In the genomic region with DNA sequence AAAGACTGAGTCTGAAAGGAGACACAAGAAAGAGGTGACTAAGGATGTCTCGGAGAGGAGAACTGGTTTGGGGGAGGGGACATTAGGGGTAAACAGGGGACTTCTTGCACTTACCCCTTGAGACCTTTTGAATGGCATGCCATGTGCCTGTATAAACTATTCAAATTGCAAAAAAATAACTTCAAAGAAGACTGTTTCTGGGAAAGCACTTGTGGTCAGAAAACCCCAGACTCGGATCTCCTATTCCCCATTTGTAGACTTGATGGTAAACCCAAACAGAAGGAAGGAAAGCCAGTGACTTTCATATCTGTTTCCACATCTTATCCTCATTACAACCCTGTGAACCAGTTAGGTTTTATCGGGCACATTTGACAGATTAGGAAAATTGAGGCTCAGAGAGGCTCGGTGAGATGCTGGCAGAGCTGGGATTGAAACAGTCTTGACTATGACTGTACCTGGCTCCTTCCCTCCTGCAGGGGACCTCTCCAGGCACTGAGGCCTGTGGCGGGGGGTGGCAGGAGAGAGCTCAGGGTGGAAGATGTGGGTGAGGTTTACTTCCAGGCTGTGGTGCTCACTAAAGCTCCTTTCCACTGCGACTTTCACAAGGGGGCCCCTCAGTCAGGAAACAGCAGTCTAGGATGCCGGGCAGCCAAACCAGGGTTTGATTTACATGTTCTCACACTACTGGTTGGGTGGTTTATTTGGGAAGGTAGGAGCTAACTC, we compare ENCODE assay signal across 15 cellular contexts. TPM values are rescaled to one million over a fixed set of nuclear protein-coding genes. Genes with fewer than 3 reads are reported as not detected.
DNase-seq lines count a peak whose midpoint lies in the region; ATAC-seq and TF ChIP-seq lines count a peak whose summit lies in the region.
"Had no signal": no experiment of that assay in that cellular context is flagged by ENCODE, and none has a peak within 500 bp of the region (broad histone marks: within the 10 kb centered on the region; RNA-seq: fewer than 3 reads in every experiment).

No MANE protein-coding gene starts in this region.

- intact Hi-C loops in upper lobe of right lung (cut with DNase I) = no loop called here

- DNase-seq in activated naive CD8-positive, alpha-beta T cell treated with anti-CD3 and anti-CD28 coated beads, Interleukin-2, amount 10 ng/mL, durations not matched to agents 7 days and 5 days = no peak
- no peak for DNase-seq in activated naive CD8-positive, alpha-beta T cell treated with anti-CD3 and anti-CD28 coated beads for 36 hours
- DNase-seq in Karpas-422 (peak; percentile 68), caudate nucleus (lab: John Stamatoyannopoulos, UW) (no peak), upper lobe of right lung (no peak)
- DNase-seq in activated CD8-positive, alpha-beta T cell treated with anti-CD3 and anti-CD28 coated beads, Interleukin-2, amount 10 ng/mL, durations not matched to agents 7 days and 5 days = no peak
- DNase-seq: activated gamma-delta T cell treated with Interleukin-2 at 50 U/mL for 16 hours, DMS79, MG63, PC-9, psoas muscle, trophoblast cell had no signal

- peak overlapping the region; percentile 59 for H3K9ac ChIP-seq in Karpas-422 (ENCODE audit: low read length)

- no peak overlapping the region for H2AFZ ChIP-seq in Karpas-422 (ENCODE audit: low read length)
- H2AFZ ChIP-seq: PC-9 had no signal

- H3K4me1 ChIP-seq in Karpas-422 (ENCODE audit: low read length) (peaks cover 80% of the 10 kb centered on the region), upper lobe of right lung (peaks cover 15% of the 10 kb centered on the region)
- H3K4me1 ChIP-seq: breast epithelium, psoas muscle had no signal

- H3K27me3 ChIP-seq in Karpas-422 (ENCODE audit: low read length) (no peaks in the 10 kb centered on the region), upper lobe of right lung (no peaks in the 10 kb centered on the region)
- H3K27me3 ChIP-seq: breast epithelium, MG63 had no signal

- H3K4me3 Mint-ChIP-seq in activated naive CD8-positive, alpha-beta T cell treated with anti-CD3 and anti-CD28 coated beads, Interleukin-2, amount 10 ng/mL, durations not matched to agents 7 days and 5 days = peak overlapping the region; percentile 54
- no peak overlapping the region for H3K4me3 Mint-ChIP-seq in activated naive CD8-positive, alpha-beta T cell treated with anti-CD3 and anti-CD28 coated beads for 36 hours
- no peak overlapping the region for H3K4me3 Mint-ChIP-seq in activated CD8-positive, alpha-beta T cell treated with anti-CD3 and anti-CD28 coated beads, Interleukin-2, amount 10 ng/mL, durations not matched to agents 7 days and 5 days
- H3K4me3 Mint-ChIP-seq in stimulated activated naive CD8-positive, alpha-beta T cell treated with anti-CD3 and anti-CD28 coated beads, Interleukin-15, Interleukin-2, amounts not matched to agents 100 ng/mL and 50 ng/mL, for 24 hours = peak overlapping the region; percentile 9

- H4K20me1 ChIP-seq in Karpas-422 (ENCODE audit: insufficient read depth, low read depth, low read length) = no peaks in the 10 kb centered on the region

- peak overlapping the region; percentile 52 for H3K4me2 ChIP-seq in Karpas-422 (ENCODE audit: low read depth, low read length, poor library complexity, severe bottlenecking)
- H3K4me2 ChIP-seq: PC-9 had no signal

- CTCF ChIA-PET in activated CD8-positive, alpha-beta T cell treated with anti-CD3 and anti-CD28 coated beads, Interleukin-2, amount 10 ng/mL, durations not matched to agents 7 days and 5 days (lab: Charles Lee) = interaction anchor here (0.7 to 1.3 kb wide), 4 partner anchors 122 to 137 kb away, joined by 3 to 9 read pairs (median 6); no protein-coding TSS in a partner anchor

- POLR2A ChIA-PET in activated naive CD8-positive, alpha-beta T cell treated with anti-CD3 and anti-CD28 coated beads, Interleukin-2, amount 10 ng/mL, durations not matched to agents 7 days and 5 days (lab: Charles Lee) = interaction anchor here (0.8 kb wide), 1 partner anchor 128 kb away, joined by 3 read pairs; no protein-coding TSS in a partner anchor
- POLR2A ChIA-PET in activated CD8-positive, alpha-beta T cell treated with anti-CD3 and anti-CD28 coated beads, Interleukin-2, amount 10 ng/mL, durations not matched to agents 7 days and 5 days (lab: Charles Lee) = no interaction called here

- H3K9me2 ChIP-seq in Karpas-422 (replicated peaks; ENCODE audit: insufficient read depth, low read length) = no peaks in the 10 kb centered on the region

- H3K4me3 ChIP-seq in Karpas-422 (ENCODE audit: low read length) (peak overlapping the region; percentile 47), upper lobe of right lung (no peak overlapping the region)
- H3K4me3 ChIP-seq: breast epithelium, MG63, PC-9, psoas muscle had no signal

- ATAC-seq in activated naive CD8-positive, alpha-beta T cell treated with anti-CD3 and anti-CD28 coated beads, Interleukin-2, amount 10 ng/mL, durations not matched to agents 7 days and 5 days (ENCODE audit: low read depth) = peak; percentile 59
- ATAC-seq in activated CD8-positive, alpha-beta T cell treated with anti-CD3 and anti-CD28 coated beads, Interleukin-2, amount 10 ng/mL, durations not matched to agents 7 days and 5 days = peak; percentile 63
- no peak for ATAC-seq in GM18909 (IDR thresholded peaks at IDR 0.05; ENCODE audit: poor library complexity, unreplicated experiment)
- ATAC-seq in upper lobe of right lung = no peak
- ATAC-seq: psoas muscle had no signal

- H3K9me3 ChIP-seq in Karpas-422 (ENCODE audit: low read length) = no peaks in the 10 kb centered on the region
- no peaks in the 10 kb centered on the region for H3K9me3 ChIP-seq in upper lobe of right lung
- H3K9me3 ChIP-seq: breast epithelium, MG63, psoas muscle had no signal

- peaks cover 18% of the 10 kb centered on the region for H3K4me1 Mint-ChIP-seq in activated naive CD8-positive, alpha-beta T cell treated with anti-CD3 and anti-CD28 coated beads, Interleukin-2, amount 10 ng/mL, durations not matched to agents 7 days and 5 days
- peaks cover 25% of the 10 kb centered on the region for H3K4me1 Mint-ChIP-seq in activated naive CD8-positive, alpha-beta T cell treated with anti-CD3 and anti-CD28 coated beads for 36 hours
- H3K4me1 Mint-ChIP-seq in activated CD8-positive, alpha-beta T cell treated with anti-CD3 and anti-CD28 coated beads, Interleukin-2, amount 10 ng/mL, durations not matched to agents 7 days and 5 days (ENCODE audit: low read depth) = peaks cover 44% of the 10 kb centered on the region
- H3K4me1 Mint-ChIP-seq in stimulated activated naive CD8-positive, alpha-beta T cell treated with anti-CD3 and anti-CD28 coated beads, Interleukin-15, Interleukin-2, amounts not matched to agents 100 ng/mL and 50 ng/mL, for 24 hours (ENCODE audit: low read depth) = peaks cover 32% of the 10 kb centered on the region

- H3K27me3 Mint-ChIP-seq in activated naive CD8-positive, alpha-beta T cell treated with anti-CD3 and anti-CD28 coated beads, Interleukin-2, amount 10 ng/mL, durations not matched to agents 7 days and 5 days = peaks cover 9% of the 10 kb centered on the region
- no peaks in the 10 kb centered on the region for H3K27me3 Mint-ChIP-seq in activated naive CD8-positive, alpha-beta T cell treated with anti-CD3 and anti-CD28 coated beads for 36 hours
- peaks cover 4% of the 10 kb centered on the region for H3K27me3 Mint-ChIP-seq in activated CD8-positive, alpha-beta T cell treated with anti-CD3 and anti-CD28 coated beads, Interleukin-2, amount 10 ng/mL, durations not matched to agents 7 days and 5 days (ENCODE audit: low read depth)
- no peaks in the 10 kb centered on the region for H3K27me3 Mint-ChIP-seq in stimulated activated naive CD8-positive, alpha-beta T cell treated with anti-CD3 and anti-CD28 coated beads, Interleukin-15, Interleukin-2, amounts not matched to agents 100 ng/mL and 50 ng/mL, for 24 hours

- no peaks in the 10 kb centered on the region for H3K36me3 Mint-ChIP-seq in activated naive CD8-positive, alpha-beta T cell treated with anti-CD3 and anti-CD28 coated beads, Interleukin-2, amount 10 ng/mL, durations not matched to agents 7 days and 5 days
- peaks cover 1% of the 10 kb centered on the region for H3K36me3 Mint-ChIP-seq in activated naive CD8-positive, alpha-beta T cell treated with anti-CD3 and anti-CD28 coated beads for 36 hours
- H3K36me3 Mint-ChIP-seq in activated CD8-positive, alpha-beta T cell treated with anti-CD3 and anti-CD28 coated beads, Interleukin-2, amount 10 ng/mL, durations not matched to agents 7 days and 5 days (ENCODE audit: low read depth) = no peaks in the 10 kb centered on the region
- no peaks in the 10 kb centered on the region for H3K36me3 Mint-ChIP-seq in stimulated activated naive CD8-positive, alpha-beta T cell treated with anti-CD3 and anti-CD28 coated beads, Interleukin-15, Interleukin-2, amounts not matched to agents 100 ng/mL and 50 ng/mL, for 24 hours (ENCODE audit: low read depth)

- peaks cover 75% of the 10 kb centered on the region for H3K79me2 ChIP-seq in Karpas-422 (ENCODE audit: low read length)

- no peak overlapping the region for H3K27ac Mint-ChIP-seq in activated naive CD8-positive, alpha-beta T cell treated with anti-CD3 and anti-CD28 coated beads, Interleukin-2, amount 10 ng/mL, durations not matched to agents 7 days and 5 days
- no peak overlapping the region for H3K27ac Mint-ChIP-seq in activated naive CD8-positive, alpha-beta T cell treated with anti-CD3 and anti-CD28 coated beads for 36 hours
- H3K27ac Mint-ChIP-seq in activated CD8-positive, alpha-beta T cell treated with anti-CD3 and anti-CD28 coated beads, Interleukin-2, amount 10 ng/mL, durations not matched to agents 7 days and 5 days = no peak overlapping the region
- H3K27ac Mint-ChIP-seq in stimulated activated naive CD8-positive, alpha-beta T cell treated with anti-CD3 and anti-CD28 coated beads, Interleukin-15, Interleukin-2, amounts not matched to agents 100 ng/mL and 50 ng/mL, for 24 hours = peak overlapping the region; percentile 43

- H3K36me3 ChIP-seq in Karpas-422 (ENCODE audit: insufficient read depth, low read length) (no peaks in the 10 kb centered on the region), upper lobe of right lung (no peaks in the 10 kb centered on the region)
- H3K36me3 ChIP-seq: breast epithelium, MG63 had no signal

- no peaks in the 10 kb centered on the region for H3K9me3 Mint-ChIP-seq in activated naive CD8-positive, alpha-beta T cell treated with anti-CD3 and anti-CD28 coated beads, Interleukin-2, amount 10 ng/mL, durations not matched to agents 7 days and 5 days
- peaks cover 4% of the 10 kb centered on the region for H3K9me3 Mint-ChIP-seq in activated naive CD8-positive, alpha-beta T cell treated with anti-CD3 and anti-CD28 coated beads for 36 hours
- no peaks in the 10 kb centered on the region for H3K9me3 Mint-ChIP-seq in activated CD8-positive, alpha-beta T cell treated with anti-CD3 and anti-CD28 coated beads, Interleukin-2, amount 10 ng/mL, durations not matched to agents 7 days and 5 days (ENCODE audit: insufficient read depth)
- no peaks in the 10 kb centered on the region for H3K9me3 Mint-ChIP-seq in stimulated activated naive CD8-positive, alpha-beta T cell treated with anti-CD3 and anti-CD28 coated beads, Interleukin-15, Interleukin-2, amounts not matched to agents 100 ng/mL and 50 ng/mL, for 24 hours

- TF ChIP-seq CTCF in upper lobe of right lung (IDR thresholded peaks at IDR 0.05) = no peak

- H3K27ac ChIP-seq in Karpas-422 (ENCODE audit: low read length) (peak overlapping the region; percentile 87), caudate nucleus (ENCODE audit: low read depth, low read length) (no peak overlapping the region), upper lobe of right lung (no peak overlapping the region)
- H3K27ac ChIP-seq: breast epithelium, PC-9, psoas muscle had no signal

RNA-seq across cellular contexts. Expression of a gene that starts 30.5 kb away (rescaled TPM):
- total RNA-seq in activated naive CD8-positive, alpha-beta T cell treated with anti-CD3 and anti-CD28 coated beads, Interleukin-2, amount 10 ng/mL, durations not matched to agents 7 days and 5 days = 10 to 100 TPM; 13.5 to 15.2 TPM
- 1 to 10 TPM; 7.7 to 8.1 TPM for total RNA-seq in activated naive CD8-positive, alpha-beta T cell treated with anti-CD3 and anti-CD28 coated beads for 36 hours
- 574 and 580 TPM in 2 replicates for total RNA-seq in Karpas-422 (2014; rRNA removed; shearing (Covaris generic); ENCODE audit: low replicate concordance)
- total RNA-seq in activated CD8-positive, alpha-beta T cell treated with anti-CD3 and anti-CD28 coated beads, Interleukin-2, amount 10 ng/mL, durations not matched to agents 7 days and 5 days = 10 to 100 TPM; 10.1 to 11.1 TPM
- 47.6 TPM for total RNA-seq in upper lobe of right lung

Comparison
In these comparisons a context has a peak if more than half of its experiments do, and no peak if none do; other contexts are left out.
1. H3K4me3 Mint-ChIP-seq: peak in activated naive CD8-positive, alpha-beta T cell treated with anti-CD3 and anti-CD28 coated beads, Interleukin-2, amount 10 ng/mL, durations not matched to agents 7 days and 5 days (single experiment) and stimulated activated naive CD8-positive, alpha-beta T cell treated with anti-CD3 and anti-CD28 coated beads, Interleukin-15, Interleukin-2, amounts not matched to agents 100 ng/mL and 50 ng/mL, for 24 hours (single experiment); none in activated naive CD8-positive, alpha-beta T cell treated with anti-CD3 and anti-CD28 coated beads for 36 hours (single experiment) and activated CD8-positive, alpha-beta T cell treated with anti-CD3 and anti-CD28 coated beads, Interleukin-2, amount 10 ng/mL, durations not matched to agents 7 days and 5 days (single experiment).
2. ATAC-seq: peak in activated naive CD8-positive, alpha-beta T cell treated with anti-CD3 and anti-CD28 coated beads, Interleukin-2, amount 10 ng/mL, durations not matched to agents 7 days and 5 days (single experiment) and activated CD8-positive, alpha-beta T cell treated with anti-CD3 and anti-CD28 coated beads, Interleukin-2, amount 10 ng/mL, durations not matched to agents 7 days and 5 days (single experiment); none in GM18909 (single experiment) and upper lobe of right lung (single experiment).
3. RNA of a gene that starts 30.5 kb away (total RNA-seq): 574 to 580 TPM in Karpas-422; 47.6 TPM in upper lobe of right lung (single experiment), 13.5 to 15.2 TPM in activated naive CD8-positive, alpha-beta T cell treated with anti-CD3 and anti-CD28 coated beads, Interleukin-2, amount 10 ng/mL, durations not matched to agents 7 days and 5 days, 10.1 to 11.1 TPM in activated CD8-positive, alpha-beta T cell treated with anti-CD3 and anti-CD28 coated beads, Interleukin-2, amount 10 ng/mL, durations not matched to agents 7 days and 5 days and 7.7 to 8.1 TPM in activated naive CD8-positive, alpha-beta T cell treated with anti-CD3 and anti-CD28 coated beads for 36 hours; every median in the first group is over 10 times any median in the second.